In the genomic region with DNA sequence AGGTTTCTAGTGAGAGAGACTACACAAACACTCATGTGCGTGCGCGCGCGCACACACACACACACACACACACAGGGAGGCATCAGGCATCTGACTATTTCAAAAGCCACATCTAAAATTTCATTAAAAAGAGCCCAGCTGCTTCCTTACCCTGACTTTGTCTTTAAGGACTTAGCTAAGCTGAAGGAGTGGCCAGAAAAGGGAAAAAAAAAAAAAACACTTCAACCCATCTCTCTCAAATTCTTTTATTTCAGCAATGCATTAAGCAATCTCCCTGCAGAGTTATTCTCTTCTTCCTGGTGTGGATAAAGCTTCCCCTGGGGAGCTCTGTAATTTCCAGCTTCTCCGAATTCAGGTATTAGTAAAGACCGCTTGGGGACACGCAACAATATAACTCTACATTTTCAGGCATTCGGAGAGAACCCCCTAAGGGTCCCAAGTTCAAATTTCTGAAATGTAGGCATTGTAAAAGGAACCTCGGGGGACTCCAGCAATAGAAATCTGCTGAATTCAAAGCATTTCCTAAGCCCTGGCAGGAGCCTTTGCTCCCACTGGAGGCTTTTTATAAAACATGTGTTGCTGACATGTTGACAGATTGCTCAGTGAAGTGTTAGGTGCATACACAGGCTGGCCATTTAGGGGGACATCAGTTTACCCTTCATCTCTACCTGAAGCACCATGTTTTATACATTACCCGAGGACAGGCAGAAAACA, we compare ENCODE assay signal across 10 cellular contexts.
DNase-seq lines count a peak whose midpoint lies in the region; ATAC-seq and TF ChIP-seq lines count a peak whose summit lies in the region.
"Had no signal": no experiment of that assay in that cellular context is flagged by ENCODE, and none has a peak within 500 bp of the region (broad histone marks: within the 10 kb centered on the region; RNA-seq: fewer than 3 reads in every experiment).

No MANE protein-coding gene starts in this region.

- peak overlapping the region; percentile 45 for H3K27ac ChIP-seq in GM23248
- H3K27ac ChIP-seq in sigmoid colon = peak overlapping the region in 3 of 4 donors; percentile 16 to 49 (median 35)
- no peak overlapping the region for H3K27ac ChIP-seq in tibial artery

- H3K4me2 ChIP-seq in GM23248 (ENCODE audit: unreplicated experiment) = peak overlapping the region; percentile 68

- TF ChIP-seq POLR2A in sigmoid colon (IDR thresholded peaks at IDR 0.05) = no peak

- H3K9me2 ChIP-seq in GM23248 (ENCODE audit: insufficient read depth) = no peaks in the 10 kb centered on the region

- H3K4me1 ChIP-seq in GM23248 (ENCODE audit: insufficient read depth) = peaks cover 34% of the 10 kb centered on the region
- peaks cover 0 to 8% (median 0%) of the 10 kb centered on the region in 4 donors for H3K4me1 ChIP-seq in sigmoid colon
- H3K4me1 ChIP-seq in tibial artery = peaks cover 0 to 13% (median 5%) of the 10 kb centered on the region in 4 donors

- no peak for TF ChIP-seq EP300 in sigmoid colon (IDR thresholded peaks at IDR 0.05)

- H3K9me3 ChIP-seq in GM23248 (ENCODE audit: low read depth) = no peaks in the 10 kb centered on the region
- no peaks in the 10 kb centered on the region for H3K9me3 ChIP-seq in sigmoid colon
- H3K9me3 ChIP-seq in tibial artery = no peaks in the 10 kb centered on the region

- H3K36me3 ChIP-seq in GM23248 (ENCODE audit: low read depth) = no peaks in the 10 kb centered on the region
- no peaks in the 10 kb centered on the region for H3K36me3 ChIP-seq in sigmoid colon
- no peaks in the 10 kb centered on the region for H3K36me3 ChIP-seq in tibial artery

- no peaks in the 10 kb centered on the region for H4K20me1 ChIP-seq in GM23248 (ENCODE audit: insufficient read depth)

- DNase-seq in GM23248 (peak; percentile 62), NCI-H69 (lab: John Stamatoyannopoulos, UW) (peak; percentile 91), foreskin fibroblast (peak; percentile 32 to 53), sigmoid colon (no peak), NCI-H2029 (lab: John Stamatoyannopoulos, UW) (no peak), tibial artery (no peak), amniotic stem cell (lab: John Stamatoyannopoulos, UW) (no peak)
- DNase-seq: EL, NCI-H1694 treated with DMSO at 0.1 percent for 48 hours had no signal

- no peak for ATAC-seq in HG03432 (IDR thresholded peaks at IDR 0.05; ENCODE audit: unreplicated experiment)

- in situ Hi-C loops in GM23248 (cut with MboI) = no loop called here

- H3K27me3 ChIP-seq in GM23248 (replicated peaks; ENCODE audit: insufficient read depth) (no peaks in the 10 kb centered on the region), sigmoid colon (no peaks in the 10 kb centered on the region), tibial artery (no peaks in the 10 kb centered on the region)

- peaks cover 25% of the 10 kb centered on the region for H3F3A ChIP-seq in GM23248 (ENCODE audit: insufficient read depth)

- 45 to 50% methylated on average over 11 of the region's 11 CpGs for WGBS in GM23248 (ENCODE audit: low coverage in 1 of 2, low lambda C conversion rate in 2 of 2, missing lambda C conversion rate in 2 of 2), 2 experiments
- 84 to 86% methylated on average over 11 of the region's 11 CpGs for WGBS in sigmoid colon, 2 donors

- H3K9ac ChIP-seq in GM23248 = peak overlapping the region; percentile 55

- H3K4me3 ChIP-seq in GM23248 = peak overlapping the region; percentile 48
- H3K4me3 ChIP-seq in foreskin fibroblast (ENCODE audit: low read depth in 1 of 2, low read length in 2 of 2) = no peak overlapping the region
- H3K4me3 ChIP-seq in sigmoid colon = no peak overlapping the region
- H3K4me3 ChIP-seq in tibial artery = no peak overlapping the region

- no peaks in the 10 kb centered on the region for H3K79me2 ChIP-seq in GM23248 (ENCODE audit: insufficient read depth)

- H2AFZ ChIP-seq in GM23248 = peak overlapping the region; percentile 70

- no peak for TF ChIP-seq CTCF in foreskin fibroblast (IDR thresholded peaks at IDR 0.05; ENCODE audit: low read depth, low read length)
- TF ChIP-seq CTCF in sigmoid colon (IDR thresholded peaks at IDR 0.05) = no peak
- TF ChIP-seq CTCF in tibial artery (IDR thresholded peaks at IDR 0.05) = no peak

- intact Hi-C loops in sigmoid colon (cut with DNase I) = no loop called here
- intact Hi-C loops in tibial artery (cut with DNase I; ENCODE audit: low total_unique reads) = no loop called here

Comparison
In these comparisons a context has a peak if more than half of its experiments do, and no peak if none do; other contexts are left out.
1. DNase-seq: peak in GM23248 (single experiment), NCI-H69 (single experiment) and foreskin fibroblast (2 of 2); none in sigmoid colon (single experiment), NCI-H2029 (single experiment), tibial artery (0 of 2) and amniotic stem cell (single experiment).
2. H3K27ac ChIP-seq: peak in GM23248 (single experiment) and sigmoid colon (3 of 4); none in tibial artery (0 of 2).